ENCODE assay signal across 8 cellular contexts in the genomic region with DNA sequence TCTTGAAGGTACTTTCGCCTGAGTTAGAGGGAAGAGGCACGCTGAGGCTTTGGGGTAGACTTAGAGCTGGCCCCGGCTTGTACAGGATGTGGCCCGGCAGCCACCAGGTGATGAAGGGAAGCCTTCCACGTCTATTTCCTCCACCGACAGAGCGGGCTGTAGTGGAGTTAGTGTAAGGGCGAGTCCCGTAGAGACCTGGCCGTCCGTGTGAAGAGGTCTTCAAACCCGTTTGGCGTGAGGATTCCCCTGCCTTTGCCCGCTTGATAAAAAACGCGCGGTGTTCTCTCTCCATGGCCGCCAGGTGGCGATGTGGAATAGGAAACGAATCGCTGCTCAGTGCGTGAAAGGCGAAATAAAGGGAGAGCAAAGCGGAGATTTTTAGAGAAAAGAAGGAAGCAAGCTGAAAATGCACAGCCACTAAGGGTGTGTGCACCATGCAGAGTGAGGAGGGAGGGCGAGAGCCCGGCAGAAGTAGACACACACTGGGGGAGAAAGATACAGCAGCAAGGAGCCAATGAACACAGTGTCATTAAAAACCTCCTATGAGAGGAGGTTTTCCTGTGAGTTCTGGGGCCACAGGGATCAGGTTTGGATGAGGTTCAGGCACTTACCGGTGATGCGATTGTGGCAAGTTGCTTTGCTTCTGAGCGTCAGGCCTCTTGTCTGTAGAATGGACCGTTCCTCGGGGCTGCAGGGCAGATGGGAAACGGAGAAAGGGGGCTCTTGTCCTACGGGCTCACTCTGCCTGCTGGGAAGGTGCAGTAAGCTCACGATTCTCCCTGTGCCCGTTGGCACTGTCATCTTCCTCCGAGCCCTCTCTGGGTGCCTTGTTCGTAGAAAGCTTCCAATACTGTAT. TPM values are rescaled to one million over a fixed set of nuclear protein-coding genes. Genes with fewer than 3 reads are reported as not detected.
A peak's percentile ranks its signal among the peaks of the same experiment; 100 is the strongest.
DNase-seq lines count a peak whose midpoint lies in the region; ATAC-seq and TF ChIP-seq lines count a peak whose summit lies in the region.

No MANE protein-coding gene starts in this region.

- peaks cover 89% of the 10 kb centered on the region for H3K27me3 Mint-ChIP-seq in activated naive CD4-positive, alpha-beta T cell treated with anti-CD3 and anti-CD28 coated beads, Interleukin-2, amount 10 ng/mL, durations not matched to agents 7 days and 5 days
- H3K27me3 Mint-ChIP-seq in glutamatergic neuron (ENCODE audit: unreplicated experiment), result peaks cover 10% of the 10 kb centered on the region

- ATAC-seq in GM21786 (IDR thresholded peaks at IDR 0.05; ENCODE audit: unreplicated experiment) (peak; percentile 54), upper lobe of right lung (peak; percentile 82)

- no peaks in the 10 kb centered on the region for H3K9me3 Mint-ChIP-seq in activated naive CD4-positive, alpha-beta T cell treated with anti-CD3 and anti-CD28 coated beads, Interleukin-2, amount 10 ng/mL, durations not matched to agents 7 days and 5 days
- H3K9me3 Mint-ChIP-seq in glutamatergic neuron (ENCODE audit: unreplicated experiment), result no peaks in the 10 kb centered on the region

- CTCF ChIA-PET in activated naive CD4-positive, alpha-beta T cell treated with anti-CD3 and anti-CD28 coated beads, Interleukin-2, amount 10 ng/mL, durations not matched to agents 7 days and 5 days (lab: Charles Lee), result interaction anchor here (0.6 to 7.7 kb wide), 19 partner anchors 9 to 595 kb away, joined by 3 to 139 read pairs (median 4); a partner anchor contains a TSS

- H3K27ac ChIP-seq in SK-N-MC (no peak overlapping the region), upper lobe of right lung (no peak overlapping the region)

- H3K27me3 ChIP-seq in MG63, result no peaks in the 10 kb centered on the region
- H3K27me3 ChIP-seq in upper lobe of right lung, result peaks cover 19% of the 10 kb centered on the region

- no peak overlapping the region for H3K9ac ChIP-seq in SK-N-MC (ENCODE audit: insufficient read length)

- DNase-seq in DMS53 (lab: John Stamatoyannopoulos, UW), result peak; percentile 91
- peak; percentile 76 for DNase-seq in MG63
- no peak for DNase-seq in SK-N-MC (ENCODE audit: low read depth, low spot score)
- peak; percentile 78 for DNase-seq in activated naive CD4-positive, alpha-beta T cell treated with anti-CD3 and anti-CD28 coated beads, Interleukin-2, amount 10 ng/mL, durations not matched to agents 7 days and 5 days
- peak; percentile 87 for DNase-seq in glutamatergic neuron
- peak; percentile 90 for DNase-seq in posterior vena cava (ENCODE audit: low spot score)
- DNase-seq in upper lobe of right lung, result peak; percentile 81

- H3K4me3 ChIP-seq in MG63 (no peak overlapping the region), SK-N-MC (peak overlapping the region; percentile 66), upper lobe of right lung (no peak overlapping the region)

- H3K27ac Mint-ChIP-seq in activated naive CD4-positive, alpha-beta T cell treated with anti-CD3 and anti-CD28 coated beads, Interleukin-2, amount 10 ng/mL, durations not matched to agents 7 days and 5 days, result no peak overlapping the region
- no peak overlapping the region for H3K27ac Mint-ChIP-seq in glutamatergic neuron (ENCODE audit: unreplicated experiment)

- H3K9me3 ChIP-seq in MG63 (no peaks in the 10 kb centered on the region), SK-N-MC (ENCODE audit: low read depth, low read length) (no peaks in the 10 kb centered on the region), upper lobe of right lung (no peaks in the 10 kb centered on the region)

- intact Hi-C loops in posterior vena cava (cut with DNase I) (loop anchor here (2.0 to 10.0 kb wide), 3 partner anchors 37 to 281 kb away; no protein-coding TSS in a partner anchor), upper lobe of right lung (cut with DNase I) (loop anchor here (5.0 kb wide), 1 partner anchor 38 kb away; no protein-coding TSS in a partner anchor)

- H3K4me1 ChIP-seq in upper lobe of right lung, result peaks cover 10% of the 10 kb centered on the region

- H3K36me3 ChIP-seq in MG63 (no peaks in the 10 kb centered on the region), SK-N-MC (ENCODE audit: insufficient read depth, low read length) (no peaks in the 10 kb centered on the region), upper lobe of right lung (no peaks in the 10 kb centered on the region)

- peak overlapping the region; percentile 4 for H3K4me3 Mint-ChIP-seq in activated naive CD4-positive, alpha-beta T cell treated with anti-CD3 and anti-CD28 coated beads, Interleukin-2, amount 10 ng/mL, durations not matched to agents 7 days and 5 days
- peak overlapping the region; percentile 61 for H3K4me3 Mint-ChIP-seq in glutamatergic neuron (ENCODE audit: unreplicated experiment)

- peaks cover 16% of the 10 kb centered on the region for H3K4me1 Mint-ChIP-seq in activated naive CD4-positive, alpha-beta T cell treated with anti-CD3 and anti-CD28 coated beads, Interleukin-2, amount 10 ng/mL, durations not matched to agents 7 days and 5 days
- peaks cover 10% of the 10 kb centered on the region for H3K4me1 Mint-ChIP-seq in glutamatergic neuron (ENCODE audit: low read depth, unreplicated experiment)

- no peaks in the 10 kb centered on the region for H3K36me3 Mint-ChIP-seq in activated naive CD4-positive, alpha-beta T cell treated with anti-CD3 and anti-CD28 coated beads, Interleukin-2, amount 10 ng/mL, durations not matched to agents 7 days and 5 days
- H3K36me3 Mint-ChIP-seq in glutamatergic neuron (ENCODE audit: unreplicated experiment), result no peaks in the 10 kb centered on the region

- TF ChIP-seq CTCF in glutamatergic neuron (IDR thresholded peaks at IDR 0.05; ENCODE audit: partially characterized antibody, unreplicated experiment), result peak; percentile 93
- TF ChIP-seq CTCF in upper lobe of right lung (IDR thresholded peaks at IDR 0.05), result peak; percentile 85

RNA-seq across cellular contexts. Expression of a gene that starts 34.2 kb away (rescaled TPM):
- total RNA-seq in MG63 (2014; rRNA removed; shearing (Covaris generic); ENCODE audit: low replicate concordance), result 65.2 and 103 TPM in 2 replicates
- total RNA-seq in glutamatergic neuron (ENCODE audit: unreplicated experiment) (14.0 TPM), posterior vena cava (10 to 100 TPM in 1 of 2 donors, 1 to 10 TPM in 1; 4.2 to 16.6 TPM), upper lobe of right lung (4.9 TPM)

RNA-seq across cellular contexts. Expression of a gene that starts 59.0 kb away (rescaled TPM):
- total RNA-seq in MG63 (2014; rRNA removed; shearing (Covaris generic); ENCODE audit: low replicate concordance), result 14.2 and 16.8 TPM in 2 replicates
- total RNA-seq in glutamatergic neuron (ENCODE audit: unreplicated experiment) (0.51 TPM), posterior vena cava (not detected), upper lobe of right lung (not detected)

Comparison
In these comparisons a context has a peak if more than half of its experiments do, and no peak if none do; other contexts are left out.
1. RNA of a gene that starts 59.0 kb away (total RNA-seq): 14.2 to 16.8 TPM in MG63; 0.51 TPM in glutamatergic neuron (single experiment), not detected in posterior vena cava and not detected in upper lobe of right lung (single experiment); every median in the first group is over 10 times any median in the second.